Comparison of ENCODE assay signal across 18 cellular contexts in genomic region chr15:95281470-95281869, GRCh38.
"Had no signal": no experiment of that assay in that cellular context is flagged by ENCODE, and none has a peak within 500 bp of the region (broad histone marks: within the 10 kb centered on the region; RNA-seq: fewer than 3 reads in every experiment).

No MANE protein-coding gene starts in this region.

- ATAC-seq: activated CD8-positive, alpha-beta memory T cell treated with anti-CD3 and anti-CD28 coated beads, Interleukin-2, amount 10 ng/mL, durations not matched to agents 7 days and 5 days; left colon; natural killer cell had no signal

- DNase-seq: activated B cell treated with CpG ODN at 0.5 μM for 24 hours; activated CD4-positive, alpha-beta memory T cell treated with anti-CD3 and anti-CD28 coated beads, Interleukin-2, amount 10 ng/mL, durations not matched to agents 7 days and 5 days; activated CD4-positive, alpha-beta T cell treated with anti-CD3 and anti-CD28 coated beads for 4 hours; activated CD8-positive, alpha-beta memory T cell treated with anti-CD3 and anti-CD28 coated beads, Interleukin-2, amount 10 ng/mL, durations not matched to agents 7 days and 5 days; activated naive CD4-positive, alpha-beta T cell treated with Interleukin-2 at 50 U/mL for 16 hours; activated naive CD8-positive, alpha-beta T cell treated with anti-CD3 and anti-CD28 coated beads, Interleukin-2, amount 10 ng/mL, durations not matched to agents 7 days and 5 days; caudate nucleus; dorsolateral prefrontal cortex; islet precursor cell; left colon; natural killer cell; stimulated activated CD4-positive, alpha-beta T cell treated with anti-CD3 and anti-CD28 coated beads, Interleukin-1b, Interleukin-23, amount 100 ng/mL, for 48 hours; stimulated activated CD8-positive, alpha-beta memory T cell treated with anti-CD3 and anti-CD28 coated beads, Interleukin-4, amount 100 ng/mL, for 48 hours; stimulated activated naive CD4-positive, alpha-beta T cell treated with Interleukin-2 at 50 U/mL for 16 hours had no signal

- H3K27ac ChIP-seq: dorsolateral prefrontal cortex, epithelial cell of prostate, hepatocyte, neutrophil had no signal

- H3K27me3 ChIP-seq: hepatocyte had no signal

- H3K9me3 ChIP-seq: neutrophil had no signal

- H3K36me3 ChIP-seq: neutrophil had no signal

- H3K4me3 ChIP-seq: dorsolateral prefrontal cortex, hepatocyte, lung had no signal
